In genomic region chrX:34918856-34919255, GRCh38 we compare ENCODE assay signal across 10 cellular contexts. TPM values are rescaled to one million over a fixed set of nuclear protein-coding genes. Genes with fewer than 3 reads are reported as not detected.
DNase-seq lines count a peak whose midpoint lies in the region; ATAC-seq and TF ChIP-seq lines count a peak whose summit lies in the region.
"Had no signal": no experiment of that assay in that cellular context is flagged by ENCODE, and none has a peak within 500 bp of the region (broad histone marks: within the 10 kb centered on the region; RNA-seq: fewer than 3 reads in every experiment).

No MANE protein-coding gene starts in this region.

- peaks cover 0 to 5% (median 0%) of the 10 kb centered on the region in 9 donors for H3K4me1 ChIP-seq in heart right ventricle

- peak in 7 of 9 donors; percentile 14 to 49 (median 29) for TF ChIP-seq CTCF in heart right ventricle (IDR thresholded peaks at IDR 0.05)

- H3K27ac Mint-ChIP-seq in effector memory CD8-positive, alpha-beta T cell, result no peak overlapping the region

- H3K27me3 Mint-ChIP-seq in effector memory CD8-positive, alpha-beta T cell, result no peaks in the 10 kb centered on the region

- peaks cover 0 to 2% of the 10 kb centered on the region in 2 donors for H3K9me3 Mint-ChIP-seq in effector memory CD8-positive, alpha-beta T cell

- no peaks in the 10 kb centered on the region for H3K9me3 ChIP-seq in heart right ventricle

- in situ Hi-C loops in SK-MEL-5 (cut with HindIII; ENCODE audit: low pct_unique_long_range_greater_than_20kb, low sequenced_read_pairs), result no loop called here

- DNase-seq in heart right ventricle (peak in 1 of 2 donors; percentile 4), Right ventricle myocardium superior (no peak), SK-MEL-5 (ENCODE audit: low read depth, low spot score) (peak; percentile 63), glomerular visceral epithelial cell (ENCODE audit: extremely low spot score) (peak; percentile 55), NCI-H345 treated with DMSO at 0.1 percent for 48 hours (lab: John Stamatoyannopoulos, UW; ENCODE audit: unreplicated experiment) (no peak), mesenteric fat pad (ENCODE audit: low spot score) (no peak)
- no peak for DNase-seq in effector memory CD8-positive, alpha-beta T cell
- DNase-seq: activated naive CD4-positive, alpha-beta T cell treated with Interleukin-2 at 50 U/mL for 16 hours had no signal

- no peaks in the 10 kb centered on the region for H3K36me3 Mint-ChIP-seq in effector memory CD8-positive, alpha-beta T cell (ENCODE audit: insufficient read depth)

- no peaks in the 10 kb centered on the region for H3K36me3 ChIP-seq in heart right ventricle

- intact Hi-C loops in heart right ventricle (cut with DNase I) (no loop called here), Right ventricle myocardium superior (cut with DNase I) (no loop called here)

- WGBS in heart right ventricle, 2 donors, result 18 to 26% methylated on average over 1 of the region's 1 CpG

- H3K27ac ChIP-seq in heart right ventricle, result no peak overlapping the region

- peaks cover 0 to 4% (median 0%) of the 10 kb centered on the region in 7 donors for H3K27me3 ChIP-seq in heart right ventricle

- ATAC-seq in heart right ventricle (no peak), Right ventricle myocardium superior (ENCODE audit: poor library complexity) (no peak), GM19351 (IDR thresholded peaks at IDR 0.05; ENCODE audit: unreplicated experiment) (no peak)
- no peak for ATAC-seq in effector memory CD8-positive, alpha-beta T cell (replicated peaks)
- ATAC-seq: K562 had no signal

- no peak overlapping the region for H3K4me3 Mint-ChIP-seq in effector memory CD8-positive, alpha-beta T cell

- H3K4me1 Mint-ChIP-seq in effector memory CD8-positive, alpha-beta T cell (ENCODE audit: low read depth in 2 of 2), result no peaks in the 10 kb centered on the region

- no peak overlapping the region for H3K4me3 ChIP-seq in heart right ventricle
- H3K4me3 ChIP-seq: K562 had no signal

RNA-seq across cellular contexts. Expression of gene FAM47B, which starts 23.7 kb away (rescaled TPM):
- total RNA-seq in heart right ventricle, result not detected
- not detected for polyA plus RNA-seq in heart right ventricle
- not detected for total RNA-seq in Right ventricle myocardium superior
- total RNA-seq in SK-MEL-5 (2014; rRNA removed; shearing (Covaris generic)), result not detected in 2 replicates
- not detected in 2 replicates for polyA plus RNA-seq in SK-MEL-5 (2015; cell fraction: cytosol; rRNA removed)
- not detected in 2 replicates for polyA plus RNA-seq in SK-MEL-5 (2015; cell fraction: nucleus; rRNA removed)
- not detected for total RNA-seq in mesenteric fat pad
- total RNA-seq: K562 had no signal
- polyA plus RNA-seq: K562 had no signal

Comparison
In these comparisons a context has a peak if more than half of its experiments do, and no peak if none do; other contexts are left out.
1. DNase-seq: peak in SK-MEL-5 (single experiment) and glomerular visceral epithelial cell (single experiment); none in Right ventricle myocardium superior (single experiment), NCI-H345 treated with DMSO at 0.1 percent for 48 hours (single experiment), effector memory CD8-positive, alpha-beta T cell (0 of 3) and mesenteric fat pad (single experiment).